Comparison of ENCODE assay signal across 16 cellular contexts in genomic region chr10:98383869-98384268, GRCh38. TPM values are rescaled to one million over a fixed set of nuclear protein-coding genes. Genes with fewer than 3 reads are reported as not detected.
DNase-seq lines count a peak whose midpoint lies in the region; TF ChIP-seq lines count a peak whose summit lies in the region.
"Had no signal": no experiment of that assay in that cellular context is flagged by ENCODE, and none has a peak within 500 bp of the region (broad histone marks: within the 10 kb centered on the region; RNA-seq: fewer than 3 reads in every experiment).

No MANE protein-coding gene starts in this region.

- in situ Hi-C loops in brain microvascular endothelial cell (cut with HindIII; ENCODE audit: low pct_ligation_motif_present, low sequenced_read_pairs), result no loop called here

- no peaks in the 10 kb centered on the region for H3K27me3 ChIP-seq in brain microvascular endothelial cell (replicated peaks)
- no peaks in the 10 kb centered on the region for H3K27me3 ChIP-seq in smooth muscle cell (ENCODE audit: low read depth)
- H3K27me3 ChIP-seq: BLaER1 had no signal

- TF ChIP-seq CTCF in brain microvascular endothelial cell (IDR thresholded peaks at IDR 0.05; ENCODE audit: low read depth, low read length, missing control alignments) (no peak), smooth muscle cell (IDR thresholded peaks at IDR 0.05; ENCODE audit: borderline replicate concordance, insufficient read depth, poor library complexity, severe bottlenecking) (no peak)

- H4K20me1 ChIP-seq in smooth muscle cell (ENCODE audit: low read depth), result no peaks in the 10 kb centered on the region
- H4K20me1 ChIP-seq: BLaER1 had no signal

- H3K36me3 ChIP-seq in brain microvascular endothelial cell (replicated peaks), result no peaks in the 10 kb centered on the region
- H3K36me3 ChIP-seq in mesodermal cell (ENCODE audit: control insufficient read depth, insufficient read depth, low read length), result peaks cover 5% of the 10 kb centered on the region
- H3K36me3 ChIP-seq in smooth muscle cell (ENCODE audit: low read depth), result no peaks in the 10 kb centered on the region

- no peaks in the 10 kb centered on the region for H3K79me2 ChIP-seq in smooth muscle cell (ENCODE audit: low read depth)

- H3F3A ChIP-seq in smooth muscle cell (ENCODE audit: low read depth), result peaks cover 25% of the 10 kb centered on the region

- no peak overlapping the region for H2AFZ ChIP-seq in smooth muscle cell (ENCODE audit: low read depth)
- H2AFZ ChIP-seq: GM23338 had no signal

- H3K9me3 ChIP-seq in mesodermal cell (ENCODE audit: control insufficient read depth, low read length), result no peaks in the 10 kb centered on the region
- no peaks in the 10 kb centered on the region for H3K9me3 ChIP-seq in smooth muscle cell (replicated peaks; ENCODE audit: low read depth)
- H3K9me3 ChIP-seq: BLaER1 had no signal

- peak overlapping the region; percentile 4 for H3K4me2 ChIP-seq in smooth muscle cell
- H3K4me2 ChIP-seq: BLaER1, GM23338 had no signal

- 95 to 100% methylated on average over 2 to 6 of the region's 6 CpGs for WGBS in mesodermal cell (ENCODE audit: insufficient coverage in 2 of 2), 2 experiments
- WGBS in smooth muscle cell (ENCODE audit: low lambda C conversion rate), result 93% methylated on average over 5 of the region's 6 CpGs

- H3K4me1 ChIP-seq in mesodermal cell (ENCODE audit: control insufficient read depth, insufficient read depth, low read length, poor library complexity, severe bottlenecking) (peaks cover 28% of the 10 kb centered on the region), smooth muscle cell (ENCODE audit: low read depth) (peaks cover 7% of the 10 kb centered on the region)

- no peak overlapping the region for H3K9ac ChIP-seq in smooth muscle cell (ENCODE audit: low read depth)
- H3K9ac ChIP-seq: BLaER1 had no signal

- peak overlapping the region; percentile 72 for H3K27ac ChIP-seq in brain microvascular endothelial cell
- H3K27ac ChIP-seq in mesodermal cell (ENCODE audit: low read depth, low read length, severe bottlenecking), result peak overlapping the region; percentile 75
- peak overlapping the region; percentile 57 for H3K27ac ChIP-seq in smooth muscle cell (ENCODE audit: low read depth)
- H3K27ac ChIP-seq: 22Rv1, BLaER1 had no signal

- peak; percentile 21 for DNase-seq in activated effector memory CD4-positive, alpha-beta T cell treated with anti-CD3 and anti-CD28 coated beads, Interleukin-2, amount 50 U/mL, for 16 hours
- DNase-seq in activated effector memory CD4-positive, alpha-beta T cell treated with Interleukin-2 at 50 U/mL for 16 hours, result no peak
- DNase-seq in brain microvascular endothelial cell, result no peak
- no peak for DNase-seq in smooth muscle cell (lab: John Stamatoyannopoulos, UW; ENCODE audit: unreplicated experiment)
- DNase-seq in COLO829 (ENCODE audit: low spot score), result no peak
- no peak for DNase-seq in T-helper 2 cell
- no peak for DNase-seq in OCI-M1 (lab: John Stamatoyannopoulos, UW)
- DNase-seq: AML-193; CD8-positive, alpha-beta memory T cell; DMS53; GF-D8; H7 had no signal

- H3K4me3 ChIP-seq in brain microvascular endothelial cell (ENCODE audit: low read depth, low read length), result no peak overlapping the region
- H3K4me3 ChIP-seq in mesodermal cell (ENCODE audit: extremely low read depth, insufficient read depth, low read length, poor library complexity, severe bottlenecking), result no peak overlapping the region
- no peak overlapping the region for H3K4me3 ChIP-seq in smooth muscle cell
- H3K4me3 ChIP-seq: BLaER1, GM23338 had no signal

RNA-seq across cellular contexts. Expression of gene PYROXD2, which starts 31.1 kb away (rescaled TPM):
- 16.0 TPM for polyA plus RNA-seq in mesodermal cell (2013, experiment 1 of 2)
- polyA plus RNA-seq in mesodermal cell (2013, experiment 2 of 2), result 9.9 TPM
- 3.6 and 51.9 TPM in 2 replicates for total RNA-seq in smooth muscle cell
- polyA plus RNA-seq in smooth muscle cell, result 6.1 and 7.9 TPM in 2 replicates
